ENCODE assay signal across 7 cellular contexts in genomic region chr19:37076524-37076923, GRCh38. TPM values are rescaled to one million over a fixed set of nuclear protein-coding genes. Genes with fewer than 3 reads are reported as not detected.
DNase-seq lines count a peak whose midpoint lies in the region; ATAC-seq and TF ChIP-seq lines count a peak whose summit lies in the region.
"Not testable (repeated sequence)": the region's sequence is repeated elsewhere in the genome, so short reads cannot be mapped to it uniquely, and the experiment has no call there.

No MANE protein-coding gene starts in this region.

- WGBS in endodermal cell (ENCODE audit: insufficient coverage in 1 of 2, insufficient read length in 1 of 2), 2 experiments, result 98 to 100% methylated on average over 1 to 3 of the region's 4 CpGs

- H3K27me3 Mint-ChIP-seq in WTC11 (ENCODE audit: low read depth); activated T-cell treated with anti-CD3 and anti-CD28 coated beads, Interleukin-2, amount 50 U/mL, for 24 hours; activated naive CD4-positive, alpha-beta T cell treated with anti-CD3 and anti-CD28 coated beads, Interleukin-2, amount 50 U/mL, for 24 hours; endodermal cell (ENCODE audit: insufficient read depth); nephron (ENCODE audit: low read depth); stimulated activated naive B cell treated with anti-CD40 and anti-IgM and Interleukin-4, amounts not matched to agents 10 μg/mL and 1 μg/mL and 100 μg/mL, for 72 hours: not testable (repeated sequence)

- H3K27ac ChIP-seq in HEK293 (ENCODE audit: extremely low read depth, low read depth, low read length); endodermal cell (ENCODE audit: low read depth, low read length): not testable (repeated sequence)

- H3K4me3 Mint-ChIP-seq in WTC11 (peak overlapping the region; percentile 92; the same call in 1 of the 2 replicates), endodermal cell (peak overlapping the region; percentile 88), nephron (peak overlapping the region; percentile 93 to 98 (median 98))
- peak overlapping the region; percentile 95 for H3K4me3 Mint-ChIP-seq in activated T-cell treated with anti-CD3 and anti-CD28 coated beads, Interleukin-2, amount 50 U/mL, for 24 hours
- H3K4me3 Mint-ChIP-seq in activated naive CD4-positive, alpha-beta T cell treated with anti-CD3 and anti-CD28 coated beads, Interleukin-2, amount 50 U/mL, for 24 hours, result peak overlapping the region; percentile 47
- H3K4me3 Mint-ChIP-seq in stimulated activated naive B cell treated with anti-CD40 and anti-IgM and Interleukin-4, amounts not matched to agents 10 μg/mL and 1 μg/mL and 100 μg/mL, for 72 hours, result peak overlapping the region in 1 of 2 donors; percentile 6

- H3K27me3 ChIP-seq in endodermal cell (ENCODE audit: control insufficient read depth, insufficient read depth, low read length, poor library complexity, severe bottlenecking), result not testable (repeated sequence)

- H3K9ac ChIP-seq in endodermal cell (ENCODE audit: extremely low read depth, low read length, poor library complexity, severe bottlenecking), result not testable (repeated sequence)

- TF ChIP-seq CTCF in HEK293 (tag by site-specific recombination; IDR thresholded peaks at IDR 0.05); WTC11 (IDR thresholded peaks at IDR 0.05); endodermal cell (conservative IDR thresholded peaks at IDR 0.05); nephron (IDR thresholded peaks at IDR 0.05; ENCODE audit: unreplicated experiment in 3 of 3): not testable (repeated sequence)

- H3K27ac Mint-ChIP-seq in WTC11; activated T-cell treated with anti-CD3 and anti-CD28 coated beads, Interleukin-2, amount 50 U/mL, for 24 hours; activated naive CD4-positive, alpha-beta T cell treated with anti-CD3 and anti-CD28 coated beads, Interleukin-2, amount 50 U/mL, for 24 hours; endodermal cell; nephron: not testable (repeated sequence)
- peak overlapping the region; percentile 31 for H3K27ac Mint-ChIP-seq in stimulated activated naive B cell treated with anti-CD40 and anti-IgM and Interleukin-4, amounts not matched to agents 10 μg/mL and 1 μg/mL and 100 μg/mL, for 72 hours

- DNase-seq in WTC11 (ENCODE audit: low spot score); activated T-cell treated with anti-CD3 and anti-CD28 coated beads, Interleukin-2, amount 50 U/mL, for 24 hours; endodermal cell; stimulated activated naive B cell treated with anti-CD40 and anti-IgM and Interleukin-4, amounts not matched to agents 10 μg/mL and 1 μg/mL and 100 μg/mL, for 72 hours: not testable (repeated sequence)

- ATAC-seq in WTC11; stimulated activated naive B cell treated with anti-CD40 and anti-IgM and Interleukin-4, amounts not matched to agents 10 μg/mL and 1 μg/mL and 100 μg/mL, for 72 hours (replicated peaks): not testable (repeated sequence)

- POLR2A ChIA-PET in HEK293 (lab: Yijun Ruan, JAX), result interaction anchor here (0.7 kb wide), 1 partner anchor 659 kb away, joined by 3 read pairs; no protein-coding TSS in a partner anchor
- POLR2A ChIA-PET in WTC11 (lab: Charles Lee), result not testable (repeated sequence)

- not testable (repeated sequence) for H3K9me3 ChIP-seq in HEK293 (ENCODE audit: control insufficient read depth, insufficient read depth, low read depth, low read length)
- H3K9me3 ChIP-seq in endodermal cell (ENCODE audit: control insufficient read depth, low read length), result peaks cover 21% of the 10 kb centered on the region

- H3K4me1 ChIP-seq in HEK293 (ENCODE audit: control insufficient read depth, insufficient read depth, low read length); endodermal cell (ENCODE audit: control insufficient read depth, insufficient read depth, low read length): not testable (repeated sequence)

- H3K36me3 Mint-ChIP-seq in WTC11, result peaks cover 11% of the 10 kb centered on the region
- H3K36me3 Mint-ChIP-seq in activated T-cell treated with anti-CD3 and anti-CD28 coated beads, Interleukin-2, amount 50 U/mL, for 24 hours (ENCODE audit: low read depth), result peaks cover 57% of the 10 kb centered on the region
- H3K36me3 Mint-ChIP-seq in activated naive CD4-positive, alpha-beta T cell treated with anti-CD3 and anti-CD28 coated beads, Interleukin-2, amount 50 U/mL, for 24 hours, result peaks cover 16% of the 10 kb centered on the region
- peaks cover 12% of the 10 kb centered on the region for H3K36me3 Mint-ChIP-seq in endodermal cell (ENCODE audit: low read depth)
- peaks cover 52% of the 10 kb centered on the region for H3K36me3 Mint-ChIP-seq in nephron (ENCODE audit: low read depth)
- H3K36me3 Mint-ChIP-seq in stimulated activated naive B cell treated with anti-CD40 and anti-IgM and Interleukin-4, amounts not matched to agents 10 μg/mL and 1 μg/mL and 100 μg/mL, for 72 hours, result peaks cover 6 to 20% of the 10 kb centered on the region in 2 donors

- CTCF ChIA-PET in HEK293 (lab: Yijun Ruan, JAX), result interaction anchor here (0.7 kb wide), 1 partner anchor 87 kb away, joined by 5 read pairs; no protein-coding TSS in a partner anchor
- CTCF ChIA-PET in WTC11 (lab: Charles Lee), result not testable (repeated sequence)

- peaks cover 5 to 12% of the 10 kb centered on the region in 2 experiments for H3K36me3 ChIP-seq in HEK293 (ENCODE audit: control insufficient read depth in 2 of 2, insufficient read depth in 1 of 2, low read length in 2 of 2)
- not testable (repeated sequence) for H3K36me3 ChIP-seq in endodermal cell (ENCODE audit: control insufficient read depth, insufficient read depth, low read length)

- peaks cover 17% of the 10 kb centered on the region for H3K4me1 Mint-ChIP-seq in WTC11
- peaks cover 35% of the 10 kb centered on the region for H3K4me1 Mint-ChIP-seq in activated T-cell treated with anti-CD3 and anti-CD28 coated beads, Interleukin-2, amount 50 U/mL, for 24 hours (ENCODE audit: low read depth)
- H3K4me1 Mint-ChIP-seq in activated naive CD4-positive, alpha-beta T cell treated with anti-CD3 and anti-CD28 coated beads, Interleukin-2, amount 50 U/mL, for 24 hours, result peaks cover 42% of the 10 kb centered on the region
- not testable (repeated sequence) for H3K4me1 Mint-ChIP-seq in endodermal cell, nephron
- H3K4me1 Mint-ChIP-seq in stimulated activated naive B cell treated with anti-CD40 and anti-IgM and Interleukin-4, amounts not matched to agents 10 μg/mL and 1 μg/mL and 100 μg/mL, for 72 hours, result peaks cover 15 to 22% of the 10 kb centered on the region in 2 donors

- H3K9me3 Mint-ChIP-seq in WTC11, result peaks cover 31% of the 10 kb centered on the region
- H3K9me3 Mint-ChIP-seq in activated T-cell treated with anti-CD3 and anti-CD28 coated beads, Interleukin-2, amount 50 U/mL, for 24 hours, result peaks cover 34% of the 10 kb centered on the region
- H3K9me3 Mint-ChIP-seq in activated naive CD4-positive, alpha-beta T cell treated with anti-CD3 and anti-CD28 coated beads, Interleukin-2, amount 50 U/mL, for 24 hours; stimulated activated naive B cell treated with anti-CD40 and anti-IgM and Interleukin-4, amounts not matched to agents 10 μg/mL and 1 μg/mL and 100 μg/mL, for 72 hours: not testable (repeated sequence)
- peaks cover 30% of the 10 kb centered on the region for H3K9me3 Mint-ChIP-seq in endodermal cell
- peaks cover 57% of the 10 kb centered on the region for H3K9me3 Mint-ChIP-seq in nephron

- H3K4me3 ChIP-seq in HEK293 (ENCODE audit: low read depth, low read length); endodermal cell (ENCODE audit: low read length): not testable (repeated sequence)

TF ChIP-seq in HEK293, 187 proteins besides CTCF, POLR2A, EP300 and RAD21 (continues in another document):
- TF ChIP-seq, protein P1, sequence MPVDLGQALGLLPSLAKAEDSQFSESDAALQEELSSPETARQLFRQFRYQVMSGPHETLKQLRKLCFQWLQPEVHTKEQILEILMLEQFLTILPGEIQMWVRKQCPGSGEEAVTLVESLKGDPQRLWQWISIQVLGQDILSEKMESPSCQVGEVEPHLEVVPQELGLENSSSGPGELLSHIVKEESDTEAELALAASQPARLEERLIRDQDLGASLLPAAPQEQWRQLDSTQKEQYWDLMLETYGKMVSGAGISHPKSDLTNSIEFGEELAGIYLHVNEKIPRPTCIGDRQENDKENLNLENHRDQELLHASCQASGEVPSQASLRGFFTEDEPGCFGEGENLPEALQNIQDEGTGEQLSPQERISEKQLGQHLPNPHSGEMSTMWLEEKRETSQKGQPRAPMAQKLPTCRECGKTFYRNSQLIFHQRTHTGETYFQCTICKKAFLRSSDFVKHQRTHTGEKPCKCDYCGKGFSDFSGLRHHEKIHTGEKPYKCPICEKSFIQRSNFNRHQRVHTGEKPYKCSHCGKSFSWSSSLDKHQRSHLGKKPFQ (tag by site-specific recombination; IDR thresholded peaks at IDR 0.05), result 0 out of 2 replicates have a peak, but pooled peaks have one; percentile 30

RNA-seq across cellular contexts. Expression of gene ZNF420, which starts 1.7 kb away (rescaled TPM):
- total RNA-seq in WTC11 (2021) (10.4 to 14.9 TPM (median 12.3 TPM) in 3 replicates), endodermal cell (10 to 100 TPM; 11.2 to 12.3 TPM)
- 12.8 TPM for polyA plus RNA-seq in endodermal cell (2013, experiment 1 of 2)
- 13.5 TPM for polyA plus RNA-seq in endodermal cell (2013, experiment 2 of 2)
